ENCODE assay signal across 8 cellular contexts in the genomic region with DNA sequence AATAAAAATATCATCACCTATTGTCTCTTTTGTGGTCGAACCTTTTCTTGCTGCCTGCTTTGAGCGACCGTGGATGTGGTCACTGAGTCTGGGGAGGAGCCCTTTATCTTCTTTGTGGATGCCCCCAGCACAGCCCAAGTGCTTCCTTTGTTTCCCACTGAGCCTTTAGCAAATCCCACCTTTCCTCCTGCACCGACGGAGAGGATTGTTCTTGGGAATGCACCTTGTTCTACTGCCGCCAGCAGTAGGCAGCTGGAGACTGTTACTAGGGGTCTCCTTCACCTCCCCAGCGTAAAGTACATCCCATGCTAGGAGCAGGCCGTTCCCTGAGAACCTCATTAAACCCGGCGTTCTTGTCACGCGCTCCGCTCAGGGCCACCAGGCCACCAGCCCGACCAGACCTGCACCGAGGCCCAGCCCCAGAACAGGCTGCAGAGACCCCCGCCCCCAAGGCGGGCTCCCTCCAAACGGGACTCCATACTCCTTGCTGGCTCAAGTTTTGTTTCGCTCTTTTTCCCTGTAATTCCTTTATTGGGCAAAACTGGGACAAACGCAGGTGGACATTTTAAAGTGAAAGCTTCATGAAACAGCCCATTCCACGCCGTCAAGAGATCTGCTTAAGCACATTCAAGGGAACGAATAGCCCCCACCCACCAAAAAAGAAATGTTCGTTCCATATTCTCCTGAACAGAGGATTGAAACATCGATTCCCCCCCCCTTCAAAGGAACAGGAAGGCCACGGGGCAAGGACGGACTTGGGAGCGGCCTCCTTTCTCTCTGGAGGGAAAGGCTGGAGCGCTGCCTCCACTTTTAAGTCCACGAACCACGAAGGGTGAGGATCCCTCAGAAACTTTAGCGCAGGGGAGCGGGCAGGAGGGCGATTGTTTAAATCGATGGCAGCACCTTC. TPM values are rescaled to one million over a fixed set of nuclear protein-coding genes. Genes with fewer than 3 reads are reported as not detected.
A peak's percentile ranks its signal among the peaks of the same experiment; 100 is the strongest.
DNase-seq lines count a peak whose midpoint lies in the region; ATAC-seq and TF ChIP-seq lines count a peak whose summit lies in the region.

No MANE protein-coding gene starts in this region.

- DNase-seq in stimulated activated naive CD4-positive, alpha-beta T cell (lab: John Stamatoyannopoulos, UW), result peak in 4 of 6 experiments; percentile 12 to 56 (median 33)
- DNase-seq in stimulated activated naive CD4-positive, alpha-beta T cell treated with Interleukin-2 at 50 U/mL for 16 hours (lab: John Stamatoyannopoulos, UW), result no peak
- DNase-seq in NCI-H2227 (lab: John Stamatoyannopoulos, UW; ENCODE audit: unreplicated experiment), result peak; percentile 83
- DNase-seq in activated CD8-positive, alpha-beta T cell treated with anti-CD3 and anti-CD28 coated beads for 36 hours, result peak; percentile 51
- DNase-seq in epithelial cell of esophagus (ENCODE audit: low read depth), result peak; percentile 46
- DNase-seq in mesothelial cell of epicardium (ENCODE audit: low spot score in 2 of 2, unreplicated experiment in 2 of 2), result peak in 1 of 2 experiments; percentile 58
- DNase-seq in substantia nigra (lab: John Stamatoyannopoulos, UW), result peak in 48 of 49 donors; percentile 27 to 78 (median 50)

- peaks cover 35% of the 10 kb centered on the region for H3K4me1 Mint-ChIP-seq in activated CD8-positive, alpha-beta T cell treated with anti-CD3 and anti-CD28 coated beads for 36 hours (ENCODE audit: low read depth)
- H3K4me1 Mint-ChIP-seq in mesothelial cell of epicardium, result peaks cover 47% of the 10 kb centered on the region

- intact Hi-C loops in activated CD8-positive, alpha-beta T cell treated with anti-CD3 and anti-CD28 coated beads for 36 hours (cut with micrococcal nuclease), result no loop called here

- no peak for TF ChIP-seq CTCF in activated CD8-positive, alpha-beta T cell treated with anti-CD3 and anti-CD28 coated beads for 36 hours (IDR thresholded peaks at IDR 0.05)
- no peak for TF ChIP-seq CTCF in epithelial cell of esophagus (IDR thresholded peaks at IDR 0.05; ENCODE audit: insufficient read depth, low read depth, low read length, missing control alignments)
- no peak for TF ChIP-seq CTCF in mesothelial cell of epicardium (IDR thresholded peaks at IDR 0.05; ENCODE audit: unreplicated experiment)

- H3K27ac Mint-ChIP-seq in activated CD8-positive, alpha-beta T cell treated with anti-CD3 and anti-CD28 coated beads for 36 hours, result peak overlapping the region; percentile 99
- H3K27ac Mint-ChIP-seq in mesothelial cell of epicardium, result peak overlapping the region; percentile 99

- POLR2A ChIA-PET in activated CD8-positive, alpha-beta T cell treated with anti-CD3 and anti-CD28 coated beads for 36 hours (lab: Charles Lee), result interaction anchor here (0.6 to 17.6 kb wide), 27 partner anchors 8 to 358 kb away, joined by 3 to 467 read pairs (median 5); a partner anchor contains a TSS

- ATAC-seq in activated CD8-positive, alpha-beta T cell treated with anti-CD3 and anti-CD28 coated beads for 36 hours, result no peak
- no peak for ATAC-seq in HG02623 (IDR thresholded peaks at IDR 0.05; ENCODE audit: unreplicated experiment)

- peaks cover 45% of the 10 kb centered on the region for H3K36me3 Mint-ChIP-seq in activated CD8-positive, alpha-beta T cell treated with anti-CD3 and anti-CD28 coated beads for 36 hours (ENCODE audit: low read depth)
- H3K36me3 Mint-ChIP-seq in mesothelial cell of epicardium, result peaks cover 17% of the 10 kb centered on the region

- no peaks in the 10 kb centered on the region for H3K9me3 Mint-ChIP-seq in activated CD8-positive, alpha-beta T cell treated with anti-CD3 and anti-CD28 coated beads for 36 hours
- no peaks in the 10 kb centered on the region for H3K9me3 Mint-ChIP-seq in mesothelial cell of epicardium

- H3K4me3 ChIP-seq in epithelial cell of esophagus (ENCODE audit: low read length), result peak overlapping the region; percentile 69

- CTCF ChIA-PET in activated CD8-positive, alpha-beta T cell treated with anti-CD3 and anti-CD28 coated beads for 36 hours (lab: Charles Lee), result interaction anchor here (1.3 to 6.3 kb wide), 8 partner anchors 13 to 211 kb away, joined by 3 to 58 read pairs (median 5); a partner anchor contains a TSS

- H3K4me3 Mint-ChIP-seq in activated CD8-positive, alpha-beta T cell treated with anti-CD3 and anti-CD28 coated beads for 36 hours, result peak overlapping the region; percentile 99
- peak overlapping the region; percentile 89 for H3K4me3 Mint-ChIP-seq in mesothelial cell of epicardium

- H3K27ac ChIP-seq in substantia nigra (ENCODE audit: low read depth, low read length, poor library complexity, severe bottlenecking), result peak overlapping the region; percentile 100

- H3K27me3 Mint-ChIP-seq in activated CD8-positive, alpha-beta T cell treated with anti-CD3 and anti-CD28 coated beads for 36 hours, result no peaks in the 10 kb centered on the region
- no peaks in the 10 kb centered on the region for H3K27me3 Mint-ChIP-seq in mesothelial cell of epicardium (ENCODE audit: low read depth)

RNA-seq across cellular contexts. Expression of a gene that starts 1.1 kb away (rescaled TPM):
- total RNA-seq in activated CD8-positive, alpha-beta T cell treated with anti-CD3 and anti-CD28 coated beads for 36 hours, result 100 to 1,000 TPM; 276 to 282 TPM
- 263 to 274 TPM (median 271 TPM) in 3 replicates for total RNA-seq in mesothelial cell of epicardium

RNA-seq across cellular contexts. Expression of a gene that starts 23.4 kb away (rescaled TPM):
- total RNA-seq in activated CD8-positive, alpha-beta T cell treated with anti-CD3 and anti-CD28 coated beads for 36 hours, result 10 to 100 TPM; 14.6 to 16.7 TPM
- 57.4 to 58.2 TPM (median 57.7 TPM) in 3 replicates for total RNA-seq in mesothelial cell of epicardium

RNA-seq across cellular contexts. Expression of a gene that starts 39.5 kb away (rescaled TPM):
- 10 to 100 TPM; 84.5 to 91.1 TPM for total RNA-seq in activated CD8-positive, alpha-beta T cell treated with anti-CD3 and anti-CD28 coated beads for 36 hours
- total RNA-seq in mesothelial cell of epicardium, result 51.0 to 55.7 TPM (median 55.5 TPM) in 3 replicates

RNA-seq across cellular contexts. Expression of a gene that starts 46.4 kb away (rescaled TPM):
- total RNA-seq in activated CD8-positive, alpha-beta T cell treated with anti-CD3 and anti-CD28 coated beads for 36 hours, result 10 to 100 TPM; 28.0 to 29.4 TPM
- total RNA-seq in mesothelial cell of epicardium, result 2.5 to 3.7 TPM (median 3.4 TPM) in 3 replicates

RNA-seq across cellular contexts. Expression of a gene that starts 57.7 kb away (rescaled TPM):
- 100 to 1,000 TPM; 112 to 117 TPM for total RNA-seq in activated CD8-positive, alpha-beta T cell treated with anti-CD3 and anti-CD28 coated beads for 36 hours
- 76.6 to 87.4 TPM (median 82.8 TPM) in 3 replicates for total RNA-seq in mesothelial cell of epicardium
